ENCODE assay signal across 16 cellular contexts in genomic region chr1:222522105-222522915, GRCh38. TPM values are rescaled to one million over a fixed set of nuclear protein-coding genes. Genes with fewer than 3 reads are reported as not detected.
DNase-seq lines count a peak whose midpoint lies in the region; ATAC-seq, FAIRE-seq and TF ChIP-seq lines count a peak whose summit lies in the region.
"Had no signal": no experiment of that assay in that cellular context is flagged by ENCODE, and none has a peak within 500 bp of the region (broad histone marks: within the 10 kb centered on the region; RNA-seq: fewer than 3 reads in every experiment).

No MANE protein-coding gene starts in this region.

- no peaks in the 10 kb centered on the region for H3K4me1 ChIP-seq in Panc1 (ENCODE audit: control insufficient read depth, insufficient read depth, low read length)
- no peaks in the 10 kb centered on the region for H3K4me1 ChIP-seq in H1 (replicated peaks in 1 of 4; ENCODE audit: control insufficient read depth in 3 of 4, insufficient read depth in 4 of 4, low read length in 3 of 4)
- H3K4me1 ChIP-seq in right lobe of liver: peaks cover 0 to 19% (median 8%) of the 10 kb centered on the region in 4 donors

- no peaks in the 10 kb centered on the region for H3K79me2 ChIP-seq in H1 (ENCODE audit: control insufficient read depth in 1 of 2, insufficient read depth in 2 of 2, low read length in 2 of 2)

- CTCF ChIA-PET in Panc1 (lab: Charles Lee) (no interaction called here), H1 (lab: Charles Lee; ENCODE audit: partially characterized antibody) (interaction anchor here (0.6 to 1.3 kb wide), 2 partner anchors 112 to 356 kb away, joined by 3 read pairs; no protein-coding TSS in a partner anchor)

- H2BK15ac ChIP-seq in H1 (ENCODE audit: low read length): no peak overlapping the region

- no peak overlapping the region for H2BK12ac ChIP-seq in H1 (ENCODE audit: low read depth, low read length)

- no peaks in the 10 kb centered on the region; the same call in 1 of the 2 replicates for H3K23me2 ChIP-seq in H1 (ENCODE audit: low read depth, low read length)

- no peak overlapping the region for H3K14ac ChIP-seq in H1 (ENCODE audit: insufficient read length)

- H3K27ac ChIP-seq in Panc1 (ENCODE audit: low read length) (no peak overlapping the region), H1 (ENCODE audit: low read depth, low read length) (no peak overlapping the region), right lobe of liver (peak overlapping the region; percentile 56 to 87 (median 73))
- H3K27ac ChIP-seq: SK-N-MC had no signal

- ATAC-seq in Panc1 (no peak), right lobe of liver (peak; percentile 81 to 92 (median 82))
- ATAC-seq: CD8-positive, alpha-beta T cell; Right ventricle myocardium inferior had no signal

- H4K5ac ChIP-seq in H1 (ENCODE audit: insufficient read length, low read depth, low read length): no peak overlapping the region

- H2AFZ ChIP-seq in H1 (ENCODE audit: low read length): 0 out of 2 replicates have a peak overlapping the region, but pooled peaks have one; percentile 18

- no peak for FAIRE-seq in H1 (lab: Jason Lieb, UNC)
- no peak for FAIRE-seq in urothelium cell line (lab: Jason Lieb, UNC)
- FAIRE-seq: K562 had no signal

- H4K8ac ChIP-seq in H1 (ENCODE audit: extremely low read depth, insufficient read depth, low read length): no peak overlapping the region

- DNase-seq in MV-4-11 (lab: John Stamatoyannopoulos, UW): peak; percentile 5
- no peak for DNase-seq in Panc1 (ENCODE audit: low read depth, low spot score)
- DNase-seq in H1 (ENCODE audit: low read depth in 1 of 2, low spot score in 2 of 2): no peak
- peak in 2 of 3 donors; percentile 34 to 58 for DNase-seq in right lobe of liver
- DNase-seq in NCI-H526 (lab: John Stamatoyannopoulos, UW): no peak
- DNase-seq in OCI-M2 (lab: John Stamatoyannopoulos, UW; ENCODE audit: unreplicated experiment): no peak
- no peak for DNase-seq in urothelium cell line (ENCODE audit: low spot score)
- DNase-seq: CD8-positive, alpha-beta T cell; GOT3; NCI-H1105; NCI-H1694 treated with DMSO at 0.1 percent for 48 hours; NCI-H446; NCI-H774 had no signal

- no peak overlapping the region for H3K4ac ChIP-seq in H1 (replicated peaks; ENCODE audit: insufficient read length, low read depth, low read length)

- H3K56ac ChIP-seq in H1 (replicated peaks; ENCODE audit: insufficient read length, low read depth, low read length): no peak overlapping the region

- no peak overlapping the region for H2AK5ac ChIP-seq in H1 (ENCODE audit: low read depth, low read length)

- in situ Hi-C loops in Panc1 (cut with HindIII; ENCODE audit: low pct_unique_long_range_greater_than_20kb, low sequenced_read_pairs): no loop called here

- H3K4me3 ChIP-seq in Panc1 (ENCODE audit: low read depth in 2 of 2, low read length in 2 of 2) (no peak overlapping the region), H1 (ENCODE audit: extremely low read depth in 1 of 4, insufficient read depth in 2 of 4, low read depth in 3 of 4, low read length in 4 of 4) (no peak overlapping the region), right lobe of liver (no peak overlapping the region)
- H3K4me3 ChIP-seq: K562, SK-N-MC had no signal

- H2BK120ac ChIP-seq in H1 (replicated peaks; ENCODE audit: low read depth, low read length): no peak overlapping the region

- H3K9ac ChIP-seq in H1 (replicated peaks in 1 of 4; ENCODE audit: extremely low read depth in 1 of 4, low read depth in 3 of 4, low read length in 3 of 4): no peak overlapping the region

- H3K27me3 ChIP-seq in Panc1 (ENCODE audit: control insufficient read depth, insufficient read depth, low read length) (no peaks in the 10 kb centered on the region), H1 (replicated peaks in 1 of 4; ENCODE audit: control insufficient read depth in 3 of 4, extremely low read depth in 1 of 4, insufficient read depth in 3 of 4, low read length in 3 of 4) (peaks cover 0 to 1% (median 0%) of the 10 kb centered on the region in 4 experiments; a peak in 1 of 7 replicates), right lobe of liver (no peaks in the 10 kb centered on the region)

- H3K79me1 ChIP-seq in H1 (ENCODE audit: low read depth, low read length): no peaks in the 10 kb centered on the region

- H4K20me1 ChIP-seq in H1 (replicated peaks in 1 of 2; ENCODE audit: control insufficient read depth in 1 of 2, insufficient read depth in 2 of 2, low read length in 2 of 2): no peaks in the 10 kb centered on the region

- no peak overlapping the region for H2BK5ac ChIP-seq in H1 (ENCODE audit: low read depth, low read length)

- TF ChIP-seq CTCF in Panc1 (IDR thresholded peaks at IDR 0.05) (no peak), H1 (IDR thresholded peaks at IDR 0.05; ENCODE audit: control extremely low read depth in 1 of 3, insufficient read depth in 1 of 3, low read depth in 1 of 3, low read length in 3 of 3) (no peak), right lobe of liver (IDR thresholded peaks at IDR 0.05) (no peak)

- 78% methylated on average over 7 of the region's 8 CpGs; no CpG with 5 or more reads in 1 of the 2 experiments for WGBS in H1 (ENCODE audit: extremely low coverage in 1 of 2, insufficient coverage in 1 of 2, insufficient read length in 1 of 2, insufficient replicate concordance in 2 of 2, low coverage in 1 of 2, low lambda C conversion rate in 2 of 2, missing lambda C conversion rate in 1 of 2), 2 experiments
- 33% methylated on average over 7 of the region's 8 CpGs for WGBS in right lobe of liver (ENCODE audit: insufficient coverage, low coverage, low lambda C conversion rate, missing lambda C conversion rate)

- no peak overlapping the region for H3K18ac ChIP-seq in H1 (ENCODE audit: extremely low read depth, low read length)

- H3K9me3 ChIP-seq in Panc1 (ENCODE audit: control insufficient read depth, insufficient read depth, low read depth, low read length) (no peaks in the 10 kb centered on the region), H1 (ENCODE audit: insufficient read depth in 2 of 2, low read depth in 1 of 2, low read length in 1 of 2) (no peaks in the 10 kb centered on the region), right lobe of liver (no peaks in the 10 kb centered on the region)

- TF ChIP-seq POLR2A in H1 (IDR thresholded peaks at IDR 0.05; ENCODE audit: control extremely low read depth in 1 of 2, low read depth in 2 of 2, low read length in 2 of 2) (no peak), right lobe of liver (IDR thresholded peaks at IDR 0.05) (no peak)

- TF ChIP-seq RAD21 in H1 (IDR thresholded peaks at IDR 0.05 in 1 of 2, conservative IDR thresholded peaks at IDR 0.05 in 1 of 2; ENCODE audit: low read depth in 2 of 2, low read length in 2 of 2): no peak

- intact Hi-C loops in Panc1 (cut with micrococcal nuclease; ENCODE audit: unreplicated experiment) (no loop called here), right lobe of liver (cut with DNase I) (no loop called here)

- no peak for TF ChIP-seq EP300 in H1 (IDR thresholded peaks at IDR 0.05; ENCODE audit: borderline replicate concordance in 1 of 2, low read depth in 2 of 2, low read length in 2 of 2)

- no peak overlapping the region for H3K23ac ChIP-seq in H1 (ENCODE audit: insufficient read length)

- BruUV-seq in Panc1 (replicated peaks; lab: Mats Ljungman, UMichigan): TSS peak; percentile 60

- H2BK20ac ChIP-seq in H1 (ENCODE audit: low read length): no peak overlapping the region

- H3K36me3 ChIP-seq in Panc1 (ENCODE audit: control insufficient read depth, insufficient read depth, low read length): no peaks in the 10 kb centered on the region
- H3K36me3 ChIP-seq in H1 (ENCODE audit: control insufficient read depth in 2 of 4, insufficient read depth in 4 of 4, low read length in 3 of 4): no peaks in the 10 kb centered on the region
- H3K36me3 ChIP-seq in right lobe of liver: no peaks in the 10 kb centered on the region

- H4K91ac ChIP-seq in H1 (replicated peaks; ENCODE audit: insufficient read length, low read length): no peak overlapping the region

- POLR2A ChIA-PET in Panc1 (lab: Charles Lee) (no interaction called here), H1 (lab: Charles Lee; ENCODE audit: partially characterized antibody) (no interaction called here)

- H3K4me2 ChIP-seq in H1 (ENCODE audit: insufficient read depth in 1 of 2, low read depth in 2 of 2, low read length in 2 of 2): no peak overlapping the region

TF ChIP-seq in H1, 55 proteins besides CTCF, POLR2A, EP300 and RAD21:
- no peak for TF ChIP-seq SUZ12 (IDR thresholded peaks at IDR 0.05; ENCODE audit: low read length)
- TF ChIP-seq BRCA1 (IDR thresholded peaks at IDR 0.05; ENCODE audit: low read depth, low read length): no peak
- TF ChIP-seq USF2 (IDR thresholded peaks at IDR 0.05; ENCODE audit: low read length): no peak

RNA-seq across cellular contexts. Expression of gene HHIPL2, which starts 25.6 kb away (rescaled TPM):
- 14.7 TPM for total RNA-seq in Panc1 (2021; ENCODE audit: unreplicated experiment)
- polyA plus RNA-seq in Panc1 (2012; ENCODE audit: insufficient read length): 18.3 TPM
- not detected in 2 replicates for total RNA-seq in H1 (2021; fragmentation: NEBNext Ultra II Directional; extraction: Animal tissue kit (Norgen Biotek cat#: 25700))
- 0.08 TPM in 2 replicates for polyA plus RNA-seq in H1 (2011; rRNA removed)
- 0.12 TPM for polyA plus RNA-seq in H1 (2011; cell fraction: cytosol; rRNA removed)
- polyA plus RNA-seq in H1 (2011; cell fraction: nucleus; rRNA removed): 0.67 TPM
- polyA plus RNA-seq in H1 (2012, experiment 1 of 2): 0.17 to 0.31 TPM (median 0.29 TPM) in 3 of 4 replicates, not detected in the other
- not detected for polyA plus RNA-seq in H1 (2012, experiment 2 of 2)
- 0.24 TPM for polyA plus RNA-seq in H1 (2013, experiment 1 of 2)
- polyA plus RNA-seq in H1 (2013, experiment 2 of 2): 0.06 TPM
- not detected in 2 replicates for polyA minus RNA-seq in H1 (2011; rRNA and poly(A)+ RNA removed)
- not detected for polyA minus RNA-seq in H1 (2011; cell fraction: cytosol; rRNA and poly(A)+ RNA removed)
- 1.7 TPM for polyA minus RNA-seq in H1 (2011; cell fraction: nucleus; rRNA and poly(A)+ RNA removed)
- 1 to 10 TPM in 1 of 6 experiments, not detected in 5; 1.6 TPM for total RNA-seq in right lobe of liver
- total RNA-seq: Right ventricle myocardium inferior had no signal

Comparison
In these comparisons a context has a peak if more than half of its experiments do, and no peak if none do; other contexts are left out.
1. DNase-seq: peak in MV-4-11 (single experiment) and right lobe of liver (2 of 3); none in Panc1 (single experiment), H1 (0 of 2), NCI-H526 (0 of 2), OCI-M2 (single experiment) and urothelium cell line (single experiment).
2. H3K27ac ChIP-seq: peak in right lobe of liver (3 of 3); none in Panc1 (single experiment) and H1 (single experiment).